ENCODE assay signal across 1 cellular context in the genomic region with DNA sequence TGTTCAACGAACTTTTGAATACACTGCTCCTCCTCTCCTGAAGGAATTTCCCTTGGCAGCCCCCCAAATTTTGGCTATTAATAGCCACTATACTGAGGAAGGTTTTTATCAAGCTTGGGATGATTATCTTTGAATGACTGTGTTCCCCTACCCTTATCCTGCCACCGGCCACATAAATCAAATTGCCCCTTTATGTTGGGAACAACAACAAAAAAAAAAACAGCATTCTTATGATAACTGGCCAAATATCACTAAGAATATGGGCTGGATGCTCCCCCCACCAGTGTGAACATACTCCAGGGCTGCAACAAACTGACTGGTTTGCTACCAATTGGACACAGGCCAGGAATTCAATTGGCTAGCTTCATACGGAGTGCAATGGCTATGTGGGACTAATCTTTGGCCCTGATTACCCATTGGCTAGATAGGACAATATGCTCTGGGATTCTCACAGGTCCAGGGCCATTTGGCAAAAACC.
TF ChIP-seq lines count a peak whose summit lies in the region.

No MANE protein-coding gene starts in this region.

TF ChIP-seq in IMR-90, 13 proteins besides CTCF, POLR2A, EP300 and RAD21:
- TF ChIP-seq BHLHE40 (IDR thresholded peaks at IDR 0.05; ENCODE audit: low read depth, low read length) (no peak), CHD1 (IDR thresholded peaks at IDR 0.05; ENCODE audit: low read depth, low read length) (no peak), MAFK (IDR thresholded peaks at IDR 0.05; ENCODE audit: low read depth, low read length) (no peak), MXI1 (IDR thresholded peaks at IDR 0.05; ENCODE audit: borderline replicate concordance, low read depth, low read length) (no peak)
- TF ChIP-seq, protein P1, sequence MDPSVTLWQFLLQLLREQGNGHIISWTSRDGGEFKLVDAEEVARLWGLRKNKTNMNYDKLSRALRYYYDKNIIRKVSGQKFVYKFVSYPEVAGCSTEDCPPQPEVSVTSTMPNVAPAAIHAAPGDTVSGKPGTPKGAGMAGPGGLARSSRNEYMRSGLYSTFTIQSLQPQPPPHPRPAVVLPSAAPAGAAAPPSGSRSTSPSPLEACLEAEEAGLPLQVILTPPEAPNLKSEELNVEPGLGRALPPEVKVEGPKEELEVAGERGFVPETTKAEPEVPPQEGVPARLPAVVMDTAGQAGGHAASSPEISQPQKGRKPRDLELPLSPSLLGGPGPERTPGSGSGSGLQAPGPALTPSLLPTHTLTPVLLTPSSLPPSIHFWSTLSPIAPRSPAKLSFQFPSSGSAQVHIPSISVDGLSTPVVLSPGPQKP (IDR thresholded peaks at IDR 0.05; ENCODE audit: borderline replicate concordance, low read depth, low read length): no peak
